9 cellular contexts compared by ENCODE assay signal in genomic region chr20:44747166-44748004, GRCh38. TPM values are rescaled to one million over a fixed set of nuclear protein-coding genes. Genes with fewer than 3 reads are reported as not detected.
DNase-seq lines count a peak whose midpoint lies in the region; ATAC-seq and TF ChIP-seq lines count a peak whose summit lies in the region.
"Had no signal": no experiment of that assay in that cellular context is flagged by ENCODE, and none has a peak within 500 bp of the region (broad histone marks: within the 10 kb centered on the region; RNA-seq: fewer than 3 reads in every experiment).

No MANE protein-coding gene starts in this region.

- CTCF ChIA-PET in PC-3 (lab: Charles Lee) = interaction anchor here (0.6 to 1.8 kb wide), 7 partner anchors 14 to 186 kb away, joined by 3 to 13 read pairs (median 3); partner anchors contain the start of gene PABPC1L

- DNase-seq in DMS114 treated with DMSO at 0.1 percent for 48 hours (lab: John Stamatoyannopoulos, UW; ENCODE audit: unreplicated experiment) (peak; percentile 44), Karpas-422 (peak; percentile 88), PC-3 (peak; percentile 97), fibroblast of the aortic adventitia (ENCODE audit: low read depth) (peak; percentile 86), thoracic aorta (ENCODE audit: low spot score) (peak; percentile 40)
- DNase-seq in activated T-helper 1 cell treated with anti-CD3 and anti-CD28 coated beads, Interleukin-2, amount 50 U/mL, for 16 hours (ENCODE audit: low read depth in 1 of 2, low spot score in 1 of 2) = peak; percentile 22 to 27

- H3K9me2 ChIP-seq in Karpas-422 (replicated peaks; ENCODE audit: insufficient read depth, low read length) = no peaks in the 10 kb centered on the region
- no peaks in the 10 kb centered on the region for H3K9me2 ChIP-seq in PC-3 (replicated peaks; ENCODE audit: low read length)
- H3K9me2 ChIP-seq in neural cell (ENCODE audit: insufficient read depth, low read length) = no peaks in the 10 kb centered on the region

- intact Hi-C loops in PC-3 (cut with micrococcal nuclease) = loop anchor here (1.0 kb wide), 1 partner anchor 120 kb away; no protein-coding TSS in a partner anchor

- POLR2A ChIA-PET in PC-3 (lab: Charles Lee; ENCODE audit: unreplicated experiment) = interaction anchor here (0.6 kb wide), 1 partner anchor 138 kb away, joined by 5 read pairs; no protein-coding TSS in a partner anchor

- TF ChIP-seq CTCF in PC-3 (conservative IDR thresholded peaks at IDR 0.05; ENCODE audit: low read depth, low read length) (peak; percentile 92), fibroblast of the aortic adventitia (IDR thresholded peaks at IDR 0.05; ENCODE audit: insufficient read depth, low read length) (peak; percentile 75), neural cell (IDR thresholded peaks at IDR 0.05; ENCODE audit: poor library complexity, severe bottlenecking) (peak; percentile 85), thoracic aorta (IDR thresholded peaks at IDR 0.05) (peak; percentile 67)

- H3K27me3 ChIP-seq in Karpas-422 (ENCODE audit: low read length) (no peaks in the 10 kb centered on the region), PC-3 (ENCODE audit: low read length) (peaks cover 3% of the 10 kb centered on the region; the same call in 1 of the 2 replicates), neural cell (ENCODE audit: insufficient read depth, low read depth, low read length) (peaks cover 24% of the 10 kb centered on the region), thoracic aorta (replicated peaks; ENCODE audit: insufficient read depth) (no peaks in the 10 kb centered on the region)

- no peak overlapping the region for H3K9ac ChIP-seq in Karpas-422 (ENCODE audit: low read length)
- no peak overlapping the region for H3K9ac ChIP-seq in PC-3 (ENCODE audit: low read length)
- no peak overlapping the region for H3K9ac ChIP-seq in neural cell (ENCODE audit: low read length)

- H3K79me2 ChIP-seq in Karpas-422 (ENCODE audit: low read length) (no peaks in the 10 kb centered on the region), PC-3 (ENCODE audit: low read length) (no peaks in the 10 kb centered on the region), neural cell (replicated peaks; ENCODE audit: insufficient read depth, low read length) (no peaks in the 10 kb centered on the region)

- H3K36me3 ChIP-seq in Karpas-422 (ENCODE audit: insufficient read depth, low read length) (no peaks in the 10 kb centered on the region), PC-3 (ENCODE audit: low read depth, low read length) (no peaks in the 10 kb centered on the region), neural cell (ENCODE audit: insufficient read depth, low read length) (no peaks in the 10 kb centered on the region), thoracic aorta (peaks cover 5% of the 10 kb centered on the region)

- peak; percentile 81 for TF ChIP-seq RAD21 in neural cell (conservative IDR thresholded peaks at IDR 0.05)

- no TSS peak for BruUV-seq in PC-3 (replicated peaks; lab: Mats Ljungman, UMichigan)

- H3K9me3 ChIP-seq in Karpas-422 (ENCODE audit: low read length) = no peaks in the 10 kb centered on the region
- H3K9me3 ChIP-seq in PC-3 (ENCODE audit: low read length) = no peaks in the 10 kb centered on the region
- H3K9me3 ChIP-seq in neural cell (ENCODE audit: low read length) = no peaks in the 10 kb centered on the region
- H3K9me3 ChIP-seq in thoracic aorta = no peaks in the 10 kb centered on the region

- H3K4me1 ChIP-seq in Karpas-422 (ENCODE audit: low read length) (no peaks in the 10 kb centered on the region), PC-3 (ENCODE audit: insufficient read depth, low read length) (peaks cover 26% of the 10 kb centered on the region), thoracic aorta (ENCODE audit: control insufficient read depth in 1 of 2, low read depth in 2 of 2) (peaks cover 8 to 68% of the 10 kb centered on the region in 2 donors)

- H3K4me2 ChIP-seq in Karpas-422 (ENCODE audit: low read depth, low read length, poor library complexity, severe bottlenecking) = no peak overlapping the region
- H3K4me2 ChIP-seq in PC-3 (ENCODE audit: low read length) = peak overlapping the region; percentile 92
- H3K4me2 ChIP-seq in neural cell (ENCODE audit: low read length) = no peak overlapping the region

- no peaks in the 10 kb centered on the region for H3F3A ChIP-seq in PC-3 (ENCODE audit: low read length, unreplicated experiment)
- peaks cover 3% of the 10 kb centered on the region for H3F3A ChIP-seq in neural cell (ENCODE audit: insufficient read depth, low read length, poor library complexity, severe bottlenecking)

- no peak for TF ChIP-seq EP300 in neural cell (conservative IDR thresholded peaks at IDR 0.05; ENCODE audit: poor library complexity, severe bottlenecking)

- no peak overlapping the region for H3K27ac ChIP-seq in Karpas-422 (ENCODE audit: low read length)
- peak overlapping the region; percentile 51 for H3K27ac ChIP-seq in PC-3 (ENCODE audit: low read length)
- no peak overlapping the region for H3K27ac ChIP-seq in neural cell (ENCODE audit: low read length)
- peak overlapping the region; percentile 36 to 86 for H3K27ac ChIP-seq in thoracic aorta
- H3K27ac ChIP-seq: SK-N-MC had no signal

- peak overlapping the region; percentile 39; the same call in 1 of the 2 replicates for H2AFZ ChIP-seq in Karpas-422 (ENCODE audit: low read length)
- H2AFZ ChIP-seq in PC-3 (ENCODE audit: low read length) = peak overlapping the region; percentile 52
- H2AFZ ChIP-seq in neural cell (ENCODE audit: low read depth, low read length) = no peak overlapping the region

- ATAC-seq in PC-3 = peak; percentile 62
- no peak for ATAC-seq in thoracic aorta (ENCODE audit: insufficient number of reproducible peaks, low FRiP score, low read depth)
- ATAC-seq in HG02610 (IDR thresholded peaks at IDR 0.05; ENCODE audit: unreplicated experiment) = no peak

- no peaks in the 10 kb centered on the region for H4K20me1 ChIP-seq in Karpas-422 (ENCODE audit: insufficient read depth, low read depth, low read length)
- H4K20me1 ChIP-seq in PC-3 (ENCODE audit: low read length) = 0 out of 2 replicates have a peak, but pooled peaks cover 3% of the 10 kb centered on the region
- H4K20me1 ChIP-seq in neural cell (ENCODE audit: insufficient read depth) = no peaks in the 10 kb centered on the region

- H3K4me3 ChIP-seq in Karpas-422 (ENCODE audit: low read length) = no peak overlapping the region
- peak overlapping the region; percentile 17; the same call in 1 of the 2 replicates for H3K4me3 ChIP-seq in PC-3 (ENCODE audit: low read length)
- no peak overlapping the region for H3K4me3 ChIP-seq in fibroblast of the aortic adventitia (ENCODE audit: low read depth, low read length)
- H3K4me3 ChIP-seq in neural cell (ENCODE audit: low read length) = no peak overlapping the region
- peak overlapping the region; percentile 76 for H3K4me3 ChIP-seq in thoracic aorta
- H3K4me3 ChIP-seq: SK-N-MC had no signal

TF ChIP-seq in neural cell, 6 proteins besides CTCF, POLR2A, EP300 and RAD21:
- TF ChIP-seq REST (IDR thresholded peaks at IDR 0.05; ENCODE audit: borderline replicate concordance) = no peak
- TF ChIP-seq SMC3 (conservative IDR thresholded peaks at IDR 0.05; ENCODE audit: poor library complexity) = peak; percentile 89
- no peak for TF ChIP-seq POLR2AphosphoS5 (IDR thresholded peaks at IDR 0.05)
- TF ChIP-seq EZH2 (IDR thresholded peaks at IDR 0.05; ENCODE audit: borderline replicate concordance, insufficient read depth, low read length, poor library complexity, severe bottlenecking) = no peak
- TF ChIP-seq TAF1 (IDR thresholded peaks at IDR 0.05; ENCODE audit: low read depth) = no peak
- TF ChIP-seq MXI1 (conservative IDR thresholded peaks at IDR 0.05; ENCODE audit: poor library complexity, severe bottlenecking) = no peak

RNA-seq across cellular contexts. Expression of gene KCNK15, which starts 1.7 kb away (rescaled TPM):
- total RNA-seq in Karpas-422 (2014; rRNA removed; shearing (Covaris generic); ENCODE audit: low replicate concordance) = not detected in 2 replicates
- 2.8 and 3.0 TPM in 2 replicates for total RNA-seq in PC-3 (2014; rRNA removed)
- total RNA-seq in fibroblast of the aortic adventitia (ENCODE audit: low replicate concordance) = 4.2 and 8.5 TPM in 2 replicates
- not detected in 2 replicates for polyA plus RNA-seq in neural cell
- polyA minus RNA-seq in neural cell = not detected in 2 replicates
- total RNA-seq in thoracic aorta = 10 to 100 TPM; 26.3 to 60.0 TPM

RNA-seq across cellular contexts. Expression of gene CCN5, which starts 32.2 kb away (rescaled TPM):
- not detected in 2 replicates for total RNA-seq in Karpas-422 (2014; rRNA removed; shearing (Covaris generic); ENCODE audit: low replicate concordance)
- total RNA-seq in PC-3 (2014; rRNA removed) (0.26 TPM in 1 of 2 replicates, not detected in the other), fibroblast of the aortic adventitia (ENCODE audit: low replicate concordance) (67.9 and 266 TPM in 2 replicates), thoracic aorta (100 to 1,000 TPM; 652 to 994 TPM)
- not detected in 2 replicates for polyA plus RNA-seq in neural cell
- polyA minus RNA-seq in neural cell = not detected in 2 replicates

Comparison
In these comparisons a context has a peak if more than half of its experiments do, and no peak if none do; other contexts are left out.
1. DNase-seq: peak in every context shown above with its lines; median percentile 97 in PC-3; 88 in Karpas-422; 86 in fibroblast of the aortic adventitia; 44 in DMS114 treated with DMSO at 0.1 percent for 48 hours; 40 in thoracic aorta; 24 in activated T-helper 1 cell treated with anti-CD3 and anti-CD28 coated beads, Interleukin-2, amount 50 U/mL, for 16 hours.
2. H3K27ac ChIP-seq: peak in PC-3 (single experiment) and thoracic aorta (2 of 2); none in Karpas-422 (single experiment) and neural cell (single experiment).
3. H3K4me3 ChIP-seq: peak in PC-3 (single experiment) and thoracic aorta (single experiment); none in Karpas-422 (single experiment), fibroblast of the aortic adventitia (single experiment) and neural cell (single experiment).
4. RNA of gene CCN5, which starts 32.2 kb away (total RNA-seq): 652 to 994 TPM in thoracic aorta and 67.9 to 266 TPM in fibroblast of the aortic adventitia; 0.26 TPM in PC-3 and not detected in Karpas-422; every median in the first group is over 10 times any median in the second.
5. Peak in every context shown above with its lines, with median percentiles within 50 percentile points of each other: CTCF ChIP-seq.